13 cellular contexts compared by ENCODE assay signal in the genomic region with DNA sequence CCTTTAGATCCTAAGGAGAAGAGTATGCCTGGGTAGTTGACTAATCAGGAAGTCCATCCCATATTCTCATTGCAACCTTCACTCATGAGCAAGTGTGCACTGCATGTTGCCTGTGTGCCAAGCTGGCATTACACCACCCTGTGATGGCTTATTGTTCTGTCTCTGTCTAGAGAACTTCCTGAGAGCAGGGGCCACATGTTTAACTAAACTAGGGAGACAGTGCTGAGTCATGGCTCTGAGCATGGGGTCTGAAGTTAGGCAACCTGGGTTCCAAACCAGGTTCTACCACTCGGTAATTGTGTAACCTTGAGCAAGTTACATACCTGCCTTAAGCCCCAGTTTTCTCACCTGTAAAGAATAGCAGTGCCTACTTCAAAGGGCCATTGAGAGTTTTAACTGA. TPM values are rescaled to one million over a fixed set of nuclear protein-coding genes. Genes with fewer than 3 reads are reported as not detected.
DNase-seq lines count a peak whose midpoint lies in the region; ATAC-seq and TF ChIP-seq lines count a peak whose summit lies in the region.
"Had no signal": no experiment of that assay in that cellular context is flagged by ENCODE, and none has a peak within 500 bp of the region (broad histone marks: within the 10 kb centered on the region; RNA-seq: fewer than 3 reads in every experiment).

No MANE protein-coding gene starts in this region.

- H3K4me1 ChIP-seq in BE2C = no peaks in the 10 kb centered on the region

- in situ Hi-C loops in G401 (cut with HindIII; ENCODE audit: low sequenced_read_pairs) = no loop called here

- peak; percentile 20 for DNase-seq in G401 (ENCODE audit: low spot score)
- DNase-seq in NOMO-1 treated with dmso at 0.1 percent for 144 hours (lab: John Stamatoyannopoulos, UW; ENCODE audit: unreplicated experiment) = peak; percentile 5
- DNase-seq in myocyte (ENCODE audit: low read depth) = peak; percentile 19
- no peak for DNase-seq in BE2C
- DNase-seq in NK-92 treated with Interleukin-12 subunit alpha and Interleukin-12 subunit beta, amount 100 ng/mL, for 24 hours (lab: John Stamatoyannopoulos, UW) = no peak
- DNase-seq in NCI-H2196 (lab: John Stamatoyannopoulos, UW; ENCODE audit: unreplicated experiment) = no peak
- DNase-seq: activated CD8-positive, alpha-beta memory T cell treated with anti-CD3 and anti-CD28 coated beads, Interleukin-2, amount 50 U/mL, for 4 hours; central memory CD4-positive, alpha-beta T cell; NCI-H2107; stimulated activated CD4-positive, alpha-beta T cell treated with anti-CD3 and anti-CD28 coated beads, Interleukin-4, amount 100 ng/mL, for 4 hours had no signal

- H3K9me3 ChIP-seq in BE2C = no peaks in the 10 kb centered on the region
- H3K9me3 ChIP-seq: vagina had no signal

- TF ChIP-seq CTCF in BE2C (IDR thresholded peaks at IDR 0.05; ENCODE audit: low read depth, low read length) = no peak

- no peak overlapping the region for H3K4me3 ChIP-seq in BE2C (ENCODE audit: low read depth, low read length)
- H3K4me3 ChIP-seq: vagina had no signal

- no peaks in the 10 kb centered on the region for H3K36me3 ChIP-seq in BE2C
- H3K36me3 ChIP-seq: vagina had no signal

- no peaks in the 10 kb centered on the region for H3K27me3 ChIP-seq in BE2C
- H3K27me3 ChIP-seq: vagina had no signal

- ATAC-seq in esophagus mucosa = peak; percentile 98
- no peak for ATAC-seq in GM21528 (IDR thresholded peaks at IDR 0.05; ENCODE audit: low FRiP score, unreplicated experiment)

RNA-seq across cellular contexts. Expression of gene CSNK2A3, which starts 39.6 kb away (rescaled TPM):
- total RNA-seq in G401 (2014; rRNA removed; shearing (Covaris generic)) = 5.7 and 8.6 TPM in 2 replicates
- total RNA-seq in esophagus mucosa (0.84 TPM), myocyte (2.1 and 2.9 TPM in 2 replicates)
- polyA plus RNA-seq in myocyte (2012) = 1.3 TPM
- polyA plus RNA-seq in BE2C (2012; ENCODE audit: insufficient read depth, insufficient read length, low read depth) = 2.4 TPM

Comparison
In these comparisons a context has a peak if more than half of its experiments do, and no peak if none do; other contexts are left out.
1. DNase-seq: peak in G401 (single experiment), NOMO-1 treated with dmso at 0.1 percent for 144 hours (single experiment) and myocyte (single experiment); none in BE2C (single experiment), NK-92 treated with Interleukin-12 subunit alpha and Interleukin-12 subunit beta, amount 100 ng/mL, for 24 hours (single experiment) and NCI-H2196 (single experiment).